In genomic region chr15:47471020-47471419, GRCh38 we compare ENCODE assay signal across 10 cellular contexts.
"Had no signal": no experiment of that assay in that cellular context is flagged by ENCODE, and none has a peak within 500 bp of the region (broad histone marks: within the 10 kb centered on the region; RNA-seq: fewer than 3 reads in every experiment).

No MANE protein-coding gene starts in this region.

- H3K36me3 ChIP-seq: transverse colon, uterus had no signal

- H3K27me3 ChIP-seq: foreskin keratinocyte, transverse colon, uterus had no signal

- H3K27ac ChIP-seq: foreskin keratinocyte, transverse colon, uterus had no signal

- H3K4me1 ChIP-seq: transverse colon, uterus had no signal

- DNase-seq: activated T-cell treated with anti-CD3 and anti-CD28 coated beads for 4 hours; amniotic stem cell; stimulated activated CD4-positive, alpha-beta T cell treated with anti-CD3 and anti-CD28 coated beads, Interleukin-12 subunit alpha, Interleukin-12 subunit beta, amount 100 ng/mL, for 4 hours; stimulated activated naive CD4-positive, alpha-beta T cell treated with Interleukin-2 at 50 U/mL for 16 hours had no signal

- ATAC-seq: activated CD4-positive, alpha-beta T cell treated with anti-CD3 and anti-CD28 coated beads for 36 hours had no signal

- FAIRE-seq: colon had no signal

- H3K4me3 ChIP-seq: lung, transverse colon, uterus had no signal
